1 cellular context compared by ENCODE assay signal in genomic region chrX:129347291-129347690, GRCh38.
TF ChIP-seq lines count a peak whose summit lies in the region.

No MANE protein-coding gene starts in this region.

TF ChIP-seq in HepG2, 621 proteins besides CTCF, POLR2A, EP300 and RAD21 (continued from another document):
- TF ChIP-seq, protein P1, sequence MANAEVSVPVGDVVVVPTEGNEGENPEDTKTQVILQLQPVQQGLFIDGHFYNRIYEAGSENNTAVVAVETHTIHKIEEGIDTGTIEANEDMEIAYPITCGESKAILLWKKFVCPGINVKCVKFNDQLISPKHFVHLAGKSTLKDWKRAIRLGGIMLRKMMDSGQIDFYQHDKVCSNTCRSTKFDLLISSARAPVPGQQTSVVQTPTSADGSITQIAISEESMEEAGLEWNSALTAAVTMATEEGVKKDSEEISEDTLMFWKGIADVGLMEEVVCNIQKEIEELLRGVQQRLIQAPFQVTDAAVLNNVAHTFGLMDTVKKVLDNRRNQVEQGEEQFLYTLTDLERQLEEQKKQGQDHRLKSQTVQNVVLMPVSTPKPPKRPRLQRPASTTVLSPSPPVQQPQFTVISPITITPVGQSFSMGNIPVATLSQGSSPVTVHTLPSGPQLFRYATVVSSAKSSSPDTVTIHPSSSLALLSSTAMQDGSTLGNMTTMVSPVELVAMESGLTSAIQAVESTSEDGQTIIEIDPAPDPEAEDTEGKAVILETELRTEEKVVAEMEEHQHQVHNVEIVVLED (CRISPR knock-in tag; IDR thresholded peaks at IDR 0.05; ENCODE audit: borderline replicate concordance): no peak
- TF ChIP-seq, protein P2, sequence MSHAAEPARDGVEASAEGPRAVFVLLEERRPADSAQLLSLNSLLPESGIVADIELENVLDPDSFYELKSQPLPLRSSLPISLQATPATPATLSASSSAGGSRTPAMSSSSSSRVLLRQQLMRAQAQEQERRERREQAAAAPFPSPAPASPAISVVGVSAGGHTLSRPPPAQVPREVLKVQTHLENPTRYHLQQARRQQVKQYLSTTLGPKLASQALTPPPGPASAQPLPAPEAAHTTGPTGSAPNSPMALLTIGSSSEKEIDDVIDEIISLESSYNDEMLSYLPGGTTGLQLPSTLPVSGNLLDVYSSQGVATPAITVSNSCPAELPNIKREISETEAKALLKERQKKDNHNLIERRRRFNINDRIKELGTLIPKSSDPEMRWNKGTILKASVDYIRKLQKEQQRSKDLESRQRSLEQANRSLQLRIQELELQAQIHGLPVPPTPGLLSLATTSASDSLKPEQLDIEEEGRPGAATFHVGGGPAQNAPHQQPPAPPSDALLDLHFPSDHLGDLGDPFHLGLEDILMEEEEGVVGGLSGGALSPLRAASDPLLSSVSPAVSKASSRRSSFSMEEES (CRISPR knock-in tag; IDR thresholded peaks at IDR 0.05): no peak
- TF ChIP-seq TMF1 (CRISPR knock-in tag; IDR thresholded peaks at IDR 0.05; ENCODE audit: low read depth) (no peak), NFAT5 (CRISPR knock-in tag; IDR thresholded peaks at IDR 0.05) (no peak), ZMAT3 (CRISPR knock-in tag; conservative IDR thresholded peaks at IDR 0.05) (no peak), ZNF644 (CRISPR knock-in tag; IDR thresholded peaks at IDR 0.05; ENCODE audit: low read depth) (no peak), SMARCC2 (IDR thresholded peaks at IDR 0.05) (no peak), KMT2A (CRISPR knock-in tag; IDR thresholded peaks at IDR 0.05) (no peak), ZNF768 (CRISPR knock-in tag; IDR thresholded peaks at IDR 0.05) (no peak), ZNF326 (CRISPR knock-in tag; IDR thresholded peaks at IDR 0.05; ENCODE audit: borderline replicate concordance) (no peak)
- TF ChIP-seq, protein P3, sequence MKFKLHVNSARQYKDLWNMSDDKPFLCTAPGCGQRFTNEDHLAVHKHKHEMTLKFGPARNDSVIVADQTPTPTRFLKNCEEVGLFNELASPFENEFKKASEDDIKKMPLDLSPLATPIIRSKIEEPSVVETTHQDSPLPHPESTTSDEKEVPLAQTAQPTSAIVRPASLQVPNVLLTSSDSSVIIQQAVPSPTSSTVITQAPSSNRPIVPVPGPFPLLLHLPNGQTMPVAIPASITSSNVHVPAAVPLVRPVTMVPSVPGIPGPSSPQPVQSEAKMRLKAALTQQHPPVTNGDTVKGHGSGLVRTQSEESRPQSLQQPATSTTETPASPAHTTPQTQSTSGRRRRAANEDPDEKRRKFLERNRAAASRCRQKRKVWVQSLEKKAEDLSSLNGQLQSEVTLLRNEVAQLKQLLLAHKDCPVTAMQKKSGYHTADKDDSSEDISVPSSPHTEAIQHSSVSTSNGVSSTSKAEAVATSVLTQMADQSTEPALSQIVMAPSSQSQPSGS (CRISPR knock-in tag; IDR thresholded peaks at IDR 0.05): no peak
- TF ChIP-seq, protein P4, sequence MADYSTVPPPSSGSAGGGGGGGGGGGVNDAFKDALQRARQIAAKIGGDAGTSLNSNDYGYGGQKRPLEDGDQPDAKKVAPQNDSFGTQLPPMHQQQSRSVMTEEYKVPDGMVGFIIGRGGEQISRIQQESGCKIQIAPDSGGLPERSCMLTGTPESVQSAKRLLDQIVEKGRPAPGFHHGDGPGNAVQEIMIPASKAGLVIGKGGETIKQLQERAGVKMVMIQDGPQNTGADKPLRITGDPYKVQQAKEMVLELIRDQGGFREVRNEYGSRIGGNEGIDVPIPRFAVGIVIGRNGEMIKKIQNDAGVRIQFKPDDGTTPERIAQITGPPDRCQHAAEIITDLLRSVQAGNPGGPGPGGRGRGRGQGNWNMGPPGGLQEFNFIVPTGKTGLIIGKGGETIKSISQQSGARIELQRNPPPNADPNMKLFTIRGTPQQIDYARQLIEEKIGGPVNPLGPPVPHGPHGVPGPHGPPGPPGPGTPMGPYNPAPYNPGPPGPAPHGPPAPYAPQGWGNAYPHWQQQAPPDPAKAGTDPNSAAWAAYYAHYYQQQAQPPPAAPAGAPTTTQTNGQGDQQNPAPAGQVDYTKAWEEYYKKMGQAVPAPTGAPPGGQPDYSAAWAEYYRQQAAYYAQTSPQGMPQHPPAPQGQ (CRISPR knock-in tag; IDR thresholded peaks at IDR 0.05; ENCODE audit: borderline replicate concordance): no peak
